34 cellular contexts compared by ENCODE assay signal in the genomic region with DNA sequence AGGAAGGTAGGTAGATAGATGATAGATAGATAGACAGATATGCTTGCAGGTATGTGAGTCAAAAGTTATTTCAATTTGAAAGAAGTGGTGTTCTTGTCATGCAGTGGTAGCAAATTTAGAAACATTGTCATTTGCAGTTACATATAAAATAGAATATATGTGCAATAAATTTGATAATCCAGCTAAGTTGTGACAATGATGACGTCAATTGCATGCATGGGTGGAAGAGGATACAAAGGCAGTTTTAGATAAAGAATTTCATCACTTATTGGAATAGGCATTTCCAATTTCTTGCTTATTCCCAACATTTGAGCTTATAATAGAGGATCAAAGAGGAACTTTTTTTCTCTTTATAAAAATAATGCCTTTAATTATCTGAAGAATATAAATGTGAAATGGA.
"Had no signal": no experiment of that assay in that cellular context is flagged by ENCODE, and none has a peak within 500 bp of the region (broad histone marks: within the 10 kb centered on the region; RNA-seq: fewer than 3 reads in every experiment).

No MANE protein-coding gene starts in this region.

- H3K9me3 ChIP-seq: adrenal gland, ascending aorta had no signal

- H3K4me3 ChIP-seq: adrenal gland, ascending aorta, body of pancreas, breast epithelium, cardiac muscle cell had no signal

- H3K27me3 ChIP-seq: adrenal gland, ascending aorta, body of pancreas, brain microvascular endothelial cell, breast epithelium, cardiac muscle cell had no signal

- H3K4me1 ChIP-seq: adrenal gland, ascending aorta, body of pancreas, breast epithelium had no signal

- H3K36me3 ChIP-seq: adrenal gland, ascending aorta, brain microvascular endothelial cell, breast epithelium, cardiac muscle cell had no signal

- FAIRE-seq: astrocyte, bronchial epithelial cell had no signal

- DNase-seq: activated effector memory CD4-positive, alpha-beta T cell treated with anti-CD3 and anti-CD28 coated beads, Interleukin-2, amount 50 U/mL, for 16 hours; activated effector memory CD4-positive, alpha-beta T cell treated with Interleukin-2 at 50 U/mL for 16 hours; activated gamma-delta T cell; activated gamma-delta T cell treated with Interleukin-2 at 50 U/mL for 16 hours; activated naive CD4-positive, alpha-beta T cell; activated naive CD4-positive, alpha-beta T cell treated with anti-CD3 and anti-CD28 coated beads for 36 hours; activated naive CD4-positive, alpha-beta T cell treated with anti-CD3 and anti-CD28 coated beads, Interleukin-2, amount 10 ng/mL, durations not matched to agents 7 days and 5 days; activated naive CD4-positive, alpha-beta T cell treated with anti-CD3 and anti-CD28 coated beads, Interleukin-2, amount 50 U/mL, for 16 hours; activated naive CD4-positive, alpha-beta T cell treated with Interleukin-2 at 50 U/mL for 16 hours; activated naive CD8-positive, alpha-beta T cell treated with anti-CD3 and anti-CD28 coated beads for 36 hours; activated naive CD8-positive, alpha-beta T cell treated with anti-CD3 and anti-CD28 coated beads, Interleukin-2, amount 10 ng/mL, durations not matched to agents 7 days and 5 days; activated naive CD8-positive, alpha-beta T cell treated with anti-CD3 and anti-CD28 coated beads, Interleukin-2, amount 50 U/mL, for 24 hours; activated T-cell treated with anti-CD3 and anti-CD28 coated beads, Interleukin-2, amount 50 U/mL, for 1 hour; activated T-cell treated with anti-CD3 and anti-CD28 coated beads, Interleukin-2, amount 50 U/mL, for 24 hours; activated T-cell treated with anti-CD3 and anti-CD28 coated beads, Interleukin-2, amount 50 U/mL, for 4 hours; activated T-cell treated with anti-CD3 and anti-CD28 coated beads, Interleukin-2, amount 50 U/mL, for 48 hours; activated T-cell treated with anti-CD3 and anti-CD28 coated beads, Interleukin-2, amount 50 U/mL, for 72 hours; adrenal gland; amniotic stem cell; amygdala; anterior cingulate cortex; aorta; body of pancreas; brain microvascular endothelial cell; caudate nucleus; central memory CD4-positive, alpha-beta T cell; cerebellar nuclear complex had no signal

- ATAC-seq: activated naive CD4-positive, alpha-beta T cell treated with anti-CD3 and anti-CD28 coated beads, Interleukin-2, amount 50 U/mL, for 72 hours; activated naive CD8-positive, alpha-beta T cell treated with anti-CD3 and anti-CD28 coated beads, Interleukin-2, amount 50 U/mL, for 24 hours; activated T-cell treated with anti-CD3 and anti-CD28 coated beads, Interleukin-2, amount 50 U/mL, for 4 hours; activated T-cell treated with anti-CD3 and anti-CD28 coated beads, Interleukin-2, amount 50 U/mL, for 72 hours; activated T-helper 17 cell treated with anti-CD3 and anti-CD28 coated beads, Interleukin-2, amount 50 U/mL, for 72 hours; body of pancreas had no signal

- H3K27ac ChIP-seq: adrenal gland, ascending aorta, body of pancreas, brain microvascular endothelial cell, breast epithelium, cardiac muscle cell had no signal
